In genomic region chr14:104940526-104941150, GRCh38 we compare ENCODE assay signal across 2 cellular contexts.
TF ChIP-seq lines count a peak whose summit lies in the region.

No MANE protein-coding gene starts in this region.

TF ChIP-seq in HCT116, 20 proteins besides CTCF, POLR2A, EP300 and RAD21:
- no peak for TF ChIP-seq SP1 (IDR thresholded peaks at IDR 0.05; ENCODE audit: low read depth)
- no peak for TF ChIP-seq CEBPB (IDR thresholded peaks at IDR 0.05; ENCODE audit: low read depth)
- TF ChIP-seq SIN3A (IDR thresholded peaks at IDR 0.05; ENCODE audit: low read depth), result no peak
- no peak for TF ChIP-seq EZH2 (IDR thresholded peaks at IDR 0.05)
- TF ChIP-seq FOSL1 (IDR thresholded peaks at IDR 0.05; ENCODE audit: low read depth), result no peak
- no peak for TF ChIP-seq SRF (IDR thresholded peaks at IDR 0.05; ENCODE audit: low read depth)

TF ChIP-seq in GM12878, 131 proteins besides CTCF, POLR2A, EP300 and RAD21:
- TF ChIP-seq KAT2A (conservative IDR thresholded peaks at IDR 0.05; ENCODE audit: control insufficient read depth, low read depth, low read length) (no peak), ZNF217 (IDR thresholded peaks at IDR 0.05) (no peak), SMC3 (IDR thresholded peaks at IDR 0.05; ENCODE audit: borderline replicate concordance, low read length) (peak; percentile 5; the same call in 1 of the 2 replicates), CREM (IDR thresholded peaks at IDR 0.05; ENCODE audit: low read depth) (no peak), KDM1A (IDR thresholded peaks at IDR 0.05; ENCODE audit: borderline replicate concordance) (no peak), RAD51 (IDR thresholded peaks at IDR 0.05) (no peak), YBX1 (IDR thresholded peaks at IDR 0.05) (no peak), ZBTB40 (IDR thresholded peaks at IDR 0.05; ENCODE audit: borderline replicate concordance) (no peak)
